Comparison of ENCODE assay signal across 12 cellular contexts in the genomic region with DNA sequence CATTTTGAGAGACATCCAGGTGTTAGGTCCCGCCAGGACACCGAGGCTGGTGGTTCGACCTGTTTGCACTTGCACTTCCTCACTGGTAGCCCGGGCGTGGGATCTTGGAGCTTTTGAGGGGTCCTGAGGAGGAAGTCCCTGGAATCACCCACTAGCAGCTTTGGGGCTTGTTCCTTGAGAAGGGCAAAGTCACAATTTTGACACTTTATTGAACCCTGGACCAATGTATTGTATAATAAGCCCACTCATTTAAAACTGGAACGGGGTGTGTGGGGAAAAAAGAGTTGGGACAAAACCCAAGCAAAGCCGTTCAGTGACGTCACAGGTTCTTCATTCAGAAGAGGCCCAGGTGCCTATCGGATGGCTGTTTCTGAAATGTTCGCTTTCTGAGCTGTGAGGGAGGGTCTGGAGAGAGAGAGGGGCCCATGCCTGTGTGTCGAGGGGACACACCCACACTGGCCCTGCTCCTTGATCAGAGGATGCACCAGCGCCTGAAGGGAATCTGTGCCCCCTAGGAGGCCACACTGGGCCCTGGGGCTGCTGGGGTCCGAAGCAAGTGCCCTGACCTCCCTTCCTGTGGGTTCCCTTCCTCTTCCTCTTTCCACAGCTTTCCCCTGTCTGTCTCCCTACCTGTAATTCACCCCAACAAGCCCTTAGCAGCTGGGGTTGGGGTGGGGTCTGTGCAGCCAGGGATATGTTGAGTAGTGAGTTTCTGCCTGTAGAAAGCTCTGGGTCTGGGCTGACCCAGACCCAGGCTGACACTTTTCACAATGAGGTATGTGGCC. TPM values are rescaled to one million over a fixed set of nuclear protein-coding genes. Genes with fewer than 3 reads are reported as not detected.
A peak's percentile ranks its signal among the peaks of the same experiment; 100 is the strongest.
DNase-seq lines count a peak whose midpoint lies in the region; ATAC-seq and TF ChIP-seq lines count a peak whose summit lies in the region.
"Had no signal": no experiment of that assay in that cellular context is flagged by ENCODE, and none has a peak within 500 bp of the region (broad histone marks: within the 10 kb centered on the region; RNA-seq: fewer than 3 reads in every experiment).

No MANE protein-coding gene starts in this region.

- H4K20me1 ChIP-seq in BLaER1, result peaks cover 63% of the 10 kb centered on the region

- H3K36me3 ChIP-seq in BLaER1, result no peaks in the 10 kb centered on the region
- peaks cover 4% of the 10 kb centered on the region for H3K36me3 ChIP-seq in adipocyte (ENCODE audit: control insufficient read depth, insufficient read depth, low read length, severe bottlenecking)
- no peaks in the 10 kb centered on the region for H3K36me3 ChIP-seq in upper lobe of left lung

- no peaks in the 10 kb centered on the region for H3K9me3 ChIP-seq in BLaER1
- no peaks in the 10 kb centered on the region for H3K9me3 ChIP-seq in adipocyte (ENCODE audit: control insufficient read depth, low read length)
- H3K9me3 ChIP-seq in upper lobe of left lung, result no peaks in the 10 kb centered on the region

- H3K4me3 Mint-ChIP-seq in naive B cell, result peak overlapping the region in 7 of 8 donors; percentile 79 to 93 (median 83)
- H3K4me3 Mint-ChIP-seq: WTC11 had no signal

- no peak for ATAC-seq in naive B cell (ENCODE audit: low read depth in 2 of 2)
- no peak for ATAC-seq in HG03460 (IDR thresholded peaks at IDR 0.05; ENCODE audit: unreplicated experiment)
- ATAC-seq in upper lobe of left lung (ENCODE audit: low FRiP score in 2 of 2), result no peak
- ATAC-seq: WTC11 had no signal

- H3K4me3 ChIP-seq in BLaER1 (peak overlapping the region; percentile 83), HFF-Myc (replicated peaks; ENCODE audit: low read depth, low read length) (peak overlapping the region; percentile 74), adipocyte (ENCODE audit: low read length) (peak overlapping the region; percentile 88), upper lobe of left lung (peak overlapping the region in 1 of 4 donors; percentile 8)

- H3K27me3 Mint-ChIP-seq in naive B cell, result no peaks in the 10 kb centered on the region

- H3K27ac Mint-ChIP-seq in naive B cell, result peak overlapping the region; percentile 39 to 93 (median 81)
- H3K27ac Mint-ChIP-seq: WTC11 had no signal

- WGBS in upper lobe of left lung, 2 donors, result 68 to 76% methylated on average over 9 to 13 of the region's 13 CpGs

- no peak for DNase-seq in HFF-Myc (ENCODE audit: extremely low read depth, low read depth)
- no peak for DNase-seq in adipocyte (ENCODE audit: low read depth)
- no peak for DNase-seq in naive B cell
- DNase-seq in NCI-H345 (lab: John Stamatoyannopoulos, UW), result no peak
- no peak for DNase-seq in NCI-H146 treated with DMSO at 0.1 percent for 48 hours (lab: John Stamatoyannopoulos, UW; ENCODE audit: unreplicated experiment)
- DNase-seq in upper lobe of left lung, result no peak
- DNase-seq: DMS53, NCI-H774 had no signal

- TF ChIP-seq CTCF in HFF-Myc (IDR thresholded peaks at IDR 0.05; ENCODE audit: low read depth, low read length, missing control alignments), result no peak
- TF ChIP-seq CTCF in upper lobe of left lung (IDR thresholded peaks at IDR 0.05), result no peak

- peak overlapping the region; percentile 83 for H3K4me2 ChIP-seq in BLaER1

- H3K27ac ChIP-seq in BLaER1, result peak overlapping the region; percentile 92
- peak overlapping the region in 2 of 4 donors; percentile 13 to 86 for H3K27ac ChIP-seq in upper lobe of left lung
- H3K27ac ChIP-seq: parathyroid adenoma had no signal

- no peaks in the 10 kb centered on the region for H3K9me3 Mint-ChIP-seq in naive B cell
- H3K9me3 Mint-ChIP-seq: WTC11 had no signal

- H3K9ac ChIP-seq in BLaER1 (peak overlapping the region; percentile 93), adipocyte (ENCODE audit: low read length) (peak overlapping the region; percentile 91)
- H3K9ac ChIP-seq: parathyroid adenoma had no signal

- no peak for TF ChIP-seq POLR2A in upper lobe of left lung (IDR thresholded peaks at IDR 0.05)

- H3K27me3 ChIP-seq in BLaER1 (no peaks in the 10 kb centered on the region), adipocyte (replicated peaks; ENCODE audit: control insufficient read depth, insufficient read depth, low read length) (no peaks in the 10 kb centered on the region), upper lobe of left lung (no peaks in the 10 kb centered on the region)

- peaks cover 47 to 83% (median 74%) of the 10 kb centered on the region in 3 donors for H3K4me1 Mint-ChIP-seq in naive B cell

- no peaks in the 10 kb centered on the region for H3K36me3 Mint-ChIP-seq in naive B cell
- H3K36me3 Mint-ChIP-seq: WTC11 had no signal

- H3K4me1 ChIP-seq in BLaER1 (peaks cover 91% of the 10 kb centered on the region), adipocyte (ENCODE audit: control insufficient read depth, insufficient read depth, low read length) (peaks cover 75% of the 10 kb centered on the region), upper lobe of left lung (peaks cover 53 to 85% (median 65%) of the 10 kb centered on the region in 4 donors)

- no peak for TF ChIP-seq EP300 in upper lobe of left lung (IDR thresholded peaks at IDR 0.05)

RNA-seq across cellular contexts. Expression of gene LPIN1, which starts 2.6 kb away (rescaled TPM):
- polyA plus RNA-seq in naive B cell (ENCODE audit: low read depth in 6 of 6), result 10 to 100 TPM in 3 of 6 donors, 1 to 10 TPM in 3; 4.6 to 12.8 (median 9.7) TPM
- total RNA-seq in upper lobe of left lung, result 10 to 100 TPM; 45.9 to 87.0 (median 54.2) TPM
